Comparison of ENCODE assay signal across 8 cellular contexts in the genomic region with DNA sequence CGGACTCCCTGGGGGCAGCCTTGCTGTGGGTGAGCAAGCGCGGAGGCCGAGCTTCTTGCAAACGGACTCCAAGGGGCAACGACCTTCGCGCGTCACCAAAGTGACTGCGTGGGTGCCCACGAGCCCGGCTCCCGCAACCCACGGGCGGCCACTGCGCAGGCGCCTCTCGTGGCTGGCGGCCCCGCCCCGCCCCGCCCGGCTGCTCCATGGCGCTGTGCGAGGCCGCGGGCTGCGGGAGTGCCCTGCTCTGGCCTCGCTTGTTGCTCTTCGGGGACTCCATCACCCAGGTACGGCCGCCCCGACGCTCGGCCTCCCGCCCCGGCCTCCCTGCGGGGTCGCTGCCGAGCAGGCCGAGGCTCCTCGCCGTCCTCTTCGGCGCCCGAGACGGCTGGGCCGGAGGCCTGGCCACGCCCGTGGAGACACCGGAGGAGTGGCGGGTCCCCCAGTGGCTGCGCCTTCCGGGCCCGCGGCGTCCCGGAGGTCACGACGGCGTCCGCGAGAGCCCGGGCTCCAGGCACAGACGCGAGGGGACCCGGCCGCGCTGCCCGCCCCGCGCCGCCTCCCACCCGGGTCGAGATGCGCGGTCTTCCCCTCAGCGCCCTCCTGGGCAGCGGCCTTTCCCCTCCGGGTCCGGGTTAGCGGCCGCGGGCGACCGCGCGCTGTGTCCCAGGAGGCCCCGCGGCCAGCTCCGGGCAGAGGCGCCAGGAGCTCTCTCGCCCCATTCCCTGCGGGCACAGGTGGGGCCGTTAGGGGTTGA. TPM values are rescaled to one million over a fixed set of nuclear protein-coding genes. Genes with fewer than 3 reads are reported as not detected.
DNase-seq lines count a peak whose midpoint lies in the region; TF ChIP-seq lines count a peak whose summit lies in the region.

A gene with protein sequence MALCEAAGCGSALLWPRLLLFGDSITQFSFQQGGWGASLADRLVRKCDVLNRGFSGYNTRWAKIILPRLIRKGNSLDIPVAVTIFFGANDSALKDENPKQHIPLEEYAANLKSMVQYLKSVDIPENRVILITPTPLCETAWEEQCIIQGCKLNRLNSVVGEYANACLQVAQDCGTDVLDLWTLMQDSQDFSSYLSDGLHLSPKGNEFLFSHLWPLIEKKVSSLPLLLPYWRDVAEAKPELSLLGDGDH (plus strand): TSS at position 191 of the 757 bp plus-strand sequence. CDS start 16 bp downstream, at position 207.

- under 1% methylated on average over 95 of the region's 95 CpGs for whole genome bisulfite sequencing in liver

- TF ChIP-seq CTCF in HFF-Myc (IDR thresholded peaks at IDR 0.05; ENCODE audit: low read depth, low read length, missing control alignments) (no peak), liver (IDR thresholded peaks at IDR 0.05; ENCODE audit: low read depth, low read length, missing input control) (no peak)

- H3K9me3 Mint-ChIP-seq in dendritic cell treated with granulocyte-macrophage colony-stimulating factor and Interleukin-4, amounts not matched to agents 40 ng/mL and 50 ng/mL, for 4 days, result no peaks in the 10 kb centered on the region

- H3K36me3 Mint-ChIP-seq in dendritic cell treated with granulocyte-macrophage colony-stimulating factor and Interleukin-4, amounts not matched to agents 40 ng/mL and 50 ng/mL, for 4 days (ENCODE audit: low read depth), result peaks cover 69% of the 10 kb centered on the region

- H3K27ac Mint-ChIP-seq in dendritic cell treated with granulocyte-macrophage colony-stimulating factor and Interleukin-4, amounts not matched to agents 40 ng/mL and 50 ng/mL, for 4 days, result peak within 1 kb of the TSS; percentile 91

- no peaks in the 10 kb centered on the region for H3K27me3 Mint-ChIP-seq in dendritic cell treated with granulocyte-macrophage colony-stimulating factor and Interleukin-4, amounts not matched to agents 40 ng/mL and 50 ng/mL, for 4 days

- peak within 1 kb of the TSS; percentile 51 to 86 for H3K9ac ChIP-seq in liver (ENCODE audit: low read depth in 1 of 2, low read length in 2 of 2)

- no peaks in the 10 kb centered on the region for H3K27me3 ChIP-seq in liver (ENCODE audit: control insufficient read depth in 4 of 4, insufficient read depth in 4 of 4, low read length in 3 of 4)

- H3K9me3 ChIP-seq in liver (ENCODE audit: control insufficient read depth in 4 of 4, low read length in 3 of 4), result no peaks in the 10 kb centered on the region

- H3K4me1 ChIP-seq in liver (ENCODE audit: control insufficient read depth in 4 of 4, insufficient read depth in 4 of 4, low read length in 3 of 4), result peaks cover 2 to 16% (median 7%) of the 10 kb centered on the region in 4 donors

- DNase-seq in DMS 273 (lab: John Stamatoyannopoulos, UW; ENCODE audit: unreplicated experiment) (peak; percentile 74), DMS 273 treated with DMSO at 0.1 percent for 48 hours (lab: John Stamatoyannopoulos, UW) (no peak), HFF-Myc (ENCODE audit: extremely low read depth, low read depth) (no peak), NAMALWA (ENCODE audit: low spot score) (peak; percentile 63)
- peak; percentile 73 for DNase-seq in activated CD4-positive, alpha-beta T cell treated with anti-CD3 and anti-CD28 coated beads, Interleukin-2, amount 50 U/mL, for 1 hour
- DNase-seq in stimulated activated CD4-positive, alpha-beta T cell treated with anti-CD3 and anti-CD28 coated beads, Interleukin-4, amount 100 ng/mL, for 24 hours, result peak; percentile 74

- H3K36me3 ChIP-seq in liver (ENCODE audit: control insufficient read depth in 4 of 4, insufficient read depth in 3 of 4, low read depth in 1 of 4, low read length in 3 of 4), result peaks cover 0 to 5% (median 4%) of the 10 kb centered on the region in 4 donors

- H3K4me1 Mint-ChIP-seq in dendritic cell treated with granulocyte-macrophage colony-stimulating factor and Interleukin-4, amounts not matched to agents 40 ng/mL and 50 ng/mL, for 4 days (ENCODE audit: low read depth), result peaks cover 33% of the 10 kb centered on the region

- H3K4me3 ChIP-seq in HFF-Myc (replicated peaks; ENCODE audit: low read depth, low read length), result peak within 1 kb of the TSS; percentile 71
- H3K4me3 ChIP-seq in liver (ENCODE audit: low read depth in 1 of 3, low read length in 3 of 3), result peak within 1 kb of the TSS; percentile 78 to 94 (median 93)

- TF ChIP-seq RAD21 in liver (IDR thresholded peaks at IDR 0.05), result no peak

- peak within 1 kb of the TSS; percentile 63 to 70 for H3K27ac ChIP-seq in liver (ENCODE audit: low read depth in 1 of 2, low read length in 2 of 2)

- H3K4me3 Mint-ChIP-seq in dendritic cell treated with granulocyte-macrophage colony-stimulating factor and Interleukin-4, amounts not matched to agents 40 ng/mL and 50 ng/mL, for 4 days, result peak within 1 kb of the TSS; percentile 82

- intact Hi-C loops in dendritic cell treated with granulocyte-macrophage colony-stimulating factor and Interleukin-4, amounts not matched to agents 40 ng/mL and 50 ng/mL, for 4 days (cut with micrococcal nuclease), result loop anchor here (2.0 to 5.0 kb wide), 2 partner anchors 52 to 153 kb away; a partner anchor contains a TSS

TF ChIP-seq in liver, 16 proteins besides CTCF, POLR2A, EP300 and RAD21:
- TF ChIP-seq, protein P1, sequence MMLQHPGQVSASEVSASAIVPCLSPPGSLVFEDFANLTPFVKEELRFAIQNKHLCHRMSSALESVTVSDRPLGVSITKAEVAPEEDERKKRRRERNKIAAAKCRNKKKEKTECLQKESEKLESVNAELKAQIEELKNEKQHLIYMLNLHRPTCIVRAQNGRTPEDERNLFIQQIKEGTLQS (IDR thresholded peaks at IDR 0.05), result no peak
- peak; percentile 22 for TF ChIP-seq YY1 (IDR thresholded peaks at IDR 0.05)
- TF ChIP-seq HNF4A (conservative IDR thresholded peaks at IDR 0.05), result peak in 1 of 2 donors; percentile 24
- no peak for TF ChIP-seq JUND (IDR thresholded peaks at IDR 0.05)
- no peak for TF ChIP-seq EGR1 (IDR thresholded peaks at IDR 0.05; ENCODE audit: low read depth in 2 of 2)
- TF ChIP-seq, protein P2, sequence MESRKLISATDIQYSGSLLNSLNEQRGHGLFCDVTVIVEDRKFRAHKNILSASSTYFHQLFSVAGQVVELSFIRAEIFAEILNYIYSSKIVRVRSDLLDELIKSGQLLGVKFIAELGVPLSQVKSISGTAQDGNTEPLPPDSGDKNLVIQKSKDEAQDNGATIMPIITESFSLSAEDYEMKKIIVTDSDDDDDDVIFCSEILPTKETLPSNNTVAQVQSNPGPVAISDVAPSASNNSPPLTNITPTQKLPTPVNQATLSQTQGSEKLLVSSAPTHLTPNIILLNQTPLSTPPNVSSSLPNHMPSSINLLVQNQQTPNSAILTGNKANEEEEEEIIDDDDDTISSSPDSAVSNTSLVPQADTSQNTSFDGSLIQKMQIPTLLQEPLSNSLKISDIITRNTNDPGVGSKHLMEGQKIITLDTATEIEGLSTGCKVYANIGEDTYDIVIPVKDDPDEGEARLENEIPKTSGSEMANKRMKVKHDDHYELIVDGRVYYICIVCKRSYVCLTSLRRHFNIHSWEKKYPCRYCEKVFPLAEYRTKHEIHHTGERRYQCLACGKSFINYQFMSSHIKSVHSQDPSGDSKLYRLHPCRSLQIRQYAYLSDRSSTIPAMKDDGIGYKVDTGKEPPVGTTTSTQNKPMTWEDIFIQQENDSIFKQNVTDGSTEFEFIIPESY (IDR thresholded peaks at IDR 0.05), result no peak
- TF ChIP-seq SP1 (IDR thresholded peaks at IDR 0.05), result no peak

RNA-seq across cellular contexts. Expression of the gene that starts here (rescaled TPM):
- 10 to 100 TPM; 19.2 to 22.6 TPM for total RNA-seq in liver
- polyA plus RNA-seq in liver, result 10 to 100 TPM; 31.3 to 62.1 TPM

Comparison
In these comparisons a context has a peak if more than half of its experiments do, and no peak if none do; other contexts are left out.
1. DNase-seq: peak in DMS 273 (single experiment), NAMALWA (single experiment), activated CD4-positive, alpha-beta T cell treated with anti-CD3 and anti-CD28 coated beads, Interleukin-2, amount 50 U/mL, for 1 hour (single experiment) and stimulated activated CD4-positive, alpha-beta T cell treated with anti-CD3 and anti-CD28 coated beads, Interleukin-4, amount 100 ng/mL, for 24 hours (single experiment); none in DMS 273 treated with DMSO at 0.1 percent for 48 hours (single experiment) and HFF-Myc (single experiment).